Comparison of ENCODE assay signal across 8 cellular contexts in genomic region chr19:15433519-15434069, GRCh38. TPM values are rescaled to one million over a fixed set of nuclear protein-coding genes. Genes with fewer than 3 reads are reported as not detected.
DNase-seq lines count a peak whose midpoint lies in the region; ATAC-seq and TF ChIP-seq lines count a peak whose summit lies in the region.

No MANE protein-coding gene starts in this region.

- TF ChIP-seq CTCF in BJ (IDR thresholded peaks at IDR 0.05; ENCODE audit: insufficient read depth, low read depth, low read length) (no peak), LNCaP clone FGC (IDR thresholded peaks at IDR 0.05; ENCODE audit: control insufficient read depth, extremely low read depth, insufficient read depth) (no peak), coronary artery (IDR thresholded peaks at IDR 0.05) (no peak), nephron progenitor cell (IDR thresholded peaks at IDR 0.05) (no peak)

- H3K4me3 ChIP-seq in BJ (ENCODE audit: low read depth, low read length) (peak overlapping the region; percentile 88), LNCaP clone FGC (ENCODE audit: low read depth, low read length) (peak overlapping the region; percentile 60), coronary artery (peak overlapping the region; percentile 98)

- H3K27ac Mint-ChIP-seq in nephron progenitor cell = no peak overlapping the region

- peaks cover 8% of the 10 kb centered on the region for H3K36me3 ChIP-seq in BJ (ENCODE audit: control insufficient read depth, insufficient read depth, low read length)

- peak overlapping the region; percentile 85 to 95 for H3K27ac ChIP-seq in coronary artery

- DNase-seq in BJ (ENCODE audit: low read depth) (no peak), LNCaP clone FGC (ENCODE audit: low read depth) (no peak), coronary artery (ENCODE audit: low spot score) (no peak), nephron progenitor cell (no peak), GOT3 (lab: John Stamatoyannopoulos, UW) (no peak), SHP77 treated with DMSO at 0.1 percent for 48 hours (lab: John Stamatoyannopoulos, UW) (no peak), NCI-H1436 treated with DMSO at 0.1 percent for 48 hours (lab: John Stamatoyannopoulos, UW) (no peak)

- H3K27me3 Mint-ChIP-seq in nephron progenitor cell (ENCODE audit: low read depth, poor library complexity) = peaks cover 4% of the 10 kb centered on the region

- no peaks in the 10 kb centered on the region for H3K9me3 Mint-ChIP-seq in nephron progenitor cell

- peaks cover 25% of the 10 kb centered on the region for H3K4me1 Mint-ChIP-seq in nephron progenitor cell

- POLR2A ChIA-PET in BJ (lab: Charles Lee) = no interaction called here

- CTCF ChIA-PET in BJ (lab: Yijun Ruan, JAX) = interaction anchor here (1.5 kb wide), 1 partner anchor 14 kb away, joined by 7 read pairs; no protein-coding TSS in a partner anchor

- no peaks in the 10 kb centered on the region for H3K27me3 ChIP-seq in BJ (ENCODE audit: control insufficient read depth, insufficient read depth, low read length)

- H3K4me3 Mint-ChIP-seq in nephron progenitor cell = peak overlapping the region; percentile 94

- ATAC-seq in GM21526 (IDR thresholded peaks at IDR 0.05; ENCODE audit: low FRiP score, unreplicated experiment) = no peak

- peaks cover 5% of the 10 kb centered on the region for H3K36me3 Mint-ChIP-seq in nephron progenitor cell (ENCODE audit: low read depth)

RNA-seq across cellular contexts. Expression of gene AKAP8L, which starts 14.8 kb away (rescaled TPM):
- 25.8 and 27.5 TPM in 2 replicates for polyA plus RNA-seq in BJ (2011; rRNA removed)
- 32.7 and 47.1 TPM in 2 replicates for polyA minus RNA-seq in BJ (2011; rRNA and poly(A)+ RNA removed)

RNA-seq across cellular contexts. Expression of gene WIZ, which starts 16.2 kb away (rescaled TPM):
- polyA plus RNA-seq in BJ (2011; rRNA removed) = 7.5 and 10.9 TPM in 2 replicates
- polyA minus RNA-seq in BJ (2011; rRNA and poly(A)+ RNA removed) = 4.5 and 4.9 TPM in 2 replicates

RNA-seq across cellular contexts. Expression of gene RASAL3, which starts 30.8 kb away (rescaled TPM):
- 0.04 TPM in 1 of 2 replicates, not detected in the other for polyA plus RNA-seq in BJ (2011; rRNA removed)
- not detected in 2 replicates for polyA minus RNA-seq in BJ (2011; rRNA and poly(A)+ RNA removed)

RNA-seq across cellular contexts. Expression of gene PGLYRP2, which starts 45.7 kb away (rescaled TPM):
- polyA plus RNA-seq in BJ (2011; rRNA removed) = not detected in 2 replicates
- polyA minus RNA-seq in BJ (2011; rRNA and poly(A)+ RNA removed) = not detected in 2 replicates

RNA-seq across cellular contexts. Expression of gene AKAP8, which starts 54.0 kb away (rescaled TPM):
- 10.3 and 11.2 TPM in 2 replicates for polyA plus RNA-seq in BJ (2011; rRNA removed)
- polyA minus RNA-seq in BJ (2011; rRNA and poly(A)+ RNA removed) = 6.3 and 6.8 TPM in 2 replicates
